ENCODE assay signal across 14 cellular contexts in the genomic region with DNA sequence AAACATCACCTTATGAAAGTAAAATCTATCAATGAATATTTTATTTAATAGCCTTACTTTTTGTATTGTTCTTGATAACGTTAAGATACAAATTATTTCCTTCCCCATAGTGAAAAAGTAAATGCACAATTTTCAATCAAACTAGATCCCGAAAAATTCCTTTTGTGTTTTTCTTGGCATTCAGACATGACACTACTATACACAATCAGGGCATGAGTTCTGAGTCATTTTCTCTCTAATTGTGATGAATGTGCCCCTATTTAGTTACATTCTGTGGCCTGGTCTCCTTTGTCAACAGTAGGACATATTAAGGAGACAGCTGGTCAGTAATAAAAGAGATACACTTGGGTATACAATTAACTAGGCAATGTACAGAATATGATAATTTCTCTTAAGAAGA. TPM values are rescaled to one million over a fixed set of nuclear protein-coding genes. Genes with fewer than 3 reads are reported as not detected.
DNase-seq lines count a peak whose midpoint lies in the region; ATAC-seq lines count a peak whose summit lies in the region.
"Had no signal": no experiment of that assay in that cellular context is flagged by ENCODE, and none has a peak within 500 bp of the region (broad histone marks: within the 10 kb centered on the region; RNA-seq: fewer than 3 reads in every experiment).

No MANE protein-coding gene starts in this region.

- H3K9me3 ChIP-seq in adipocyte (ENCODE audit: control insufficient read depth, low read length) (no peaks in the 10 kb centered on the region), muscle layer of duodenum (ENCODE audit: control insufficient read depth in 1 of 2, low read length in 2 of 2) (no peaks in the 10 kb centered on the region)

- peak overlapping the region; percentile 97 for H3K9ac ChIP-seq in adipocyte (ENCODE audit: low read length)

- H3K4me3 ChIP-seq in adipocyte (ENCODE audit: low read length) (peak overlapping the region; percentile 31), muscle layer of duodenum (ENCODE audit: low read depth in 1 of 2, low read length in 2 of 2) (no peak overlapping the region)
- H3K4me3 ChIP-seq: GM23338, SK-N-MC had no signal

- H3K4me1 ChIP-seq in adipocyte (ENCODE audit: control insufficient read depth, insufficient read depth, low read length) (peaks cover 100% of the 10 kb centered on the region), muscle layer of duodenum (ENCODE audit: control insufficient read depth in 1 of 2, insufficient read depth in 2 of 2, low read length in 2 of 2) (peaks cover 0 to 6% of the 10 kb centered on the region in 2 donors)

- DNase-seq in DMS 273 treated with DMSO at 0.1 percent for 48 hours (lab: John Stamatoyannopoulos, UW) (peak; percentile 86), NCI-H1694 (lab: John Stamatoyannopoulos, UW) (peak; percentile 89), adipocyte (ENCODE audit: low read depth) (peak; percentile 70), RKO (ENCODE audit: low spot score) (no peak)
- DNase-seq in activated naive CD4-positive, alpha-beta T cell treated with anti-CD3 and anti-CD28 coated beads, Interleukin-2, amount 50 U/mL, for 72 hours (ENCODE audit: low spot score in 2 of 2) = no peak
- DNase-seq: activated naive CD8-positive, alpha-beta T cell treated with anti-CD3 and anti-CD28 coated beads, Interleukin-2, amount 10 ng/mL, durations not matched to agents 7 days and 5 days; DMS79 treated with DMSO at 0.1 percent for 48 hours; NCI-H510A treated with DMSO at 0.1 percent for 48 hours had no signal

- H3K27me3 ChIP-seq in adipocyte (replicated peaks; ENCODE audit: control insufficient read depth, insufficient read depth, low read length) (no peaks in the 10 kb centered on the region), muscle layer of duodenum (ENCODE audit: low read depth, low read length) (no peaks in the 10 kb centered on the region)

- ATAC-seq in GM21367 (IDR thresholded peaks at IDR 0.05; ENCODE audit: unreplicated experiment) = no peak
- no peak for ATAC-seq in activated naive CD4-positive, alpha-beta T cell treated with anti-CD3 and anti-CD28 coated beads, Interleukin-2, amount 50 U/mL, for 72 hours
- no peak for ATAC-seq in HG02973 (IDR thresholded peaks at IDR 0.05; ENCODE audit: unreplicated experiment)
- ATAC-seq: GM23338 had no signal

- H3K9me3 Mint-ChIP-seq in activated naive CD4-positive, alpha-beta T cell treated with anti-CD3 and anti-CD28 coated beads, Interleukin-2, amount 50 U/mL, for 72 hours = no peaks in the 10 kb centered on the region
- H3K9me3 Mint-ChIP-seq: activated naive CD8-positive, alpha-beta T cell treated with anti-CD3 and anti-CD28 coated beads, Interleukin-2, amount 10 ng/mL, durations not matched to agents 7 days and 5 days; GM23338 had no signal

- H3K27ac Mint-ChIP-seq in activated naive CD4-positive, alpha-beta T cell treated with anti-CD3 and anti-CD28 coated beads, Interleukin-2, amount 50 U/mL, for 72 hours = no peak overlapping the region
- H3K27ac Mint-ChIP-seq: activated naive CD8-positive, alpha-beta T cell treated with anti-CD3 and anti-CD28 coated beads, Interleukin-2, amount 10 ng/mL, durations not matched to agents 7 days and 5 days had no signal

- no peaks in the 10 kb centered on the region for H3K36me3 Mint-ChIP-seq in activated naive CD4-positive, alpha-beta T cell treated with anti-CD3 and anti-CD28 coated beads, Interleukin-2, amount 50 U/mL, for 72 hours
- H3K36me3 Mint-ChIP-seq: activated naive CD8-positive, alpha-beta T cell treated with anti-CD3 and anti-CD28 coated beads, Interleukin-2, amount 10 ng/mL, durations not matched to agents 7 days and 5 days had no signal

- peak overlapping the region; percentile 21 for H3K27ac ChIP-seq in muscle layer of duodenum (ENCODE audit: low read length)
- H3K27ac ChIP-seq: HL-60, SK-N-MC had no signal

- H3K36me3 ChIP-seq in adipocyte (ENCODE audit: control insufficient read depth, insufficient read depth, low read length, severe bottlenecking) (peaks cover 100% of the 10 kb centered on the region), muscle layer of duodenum (ENCODE audit: control insufficient read depth in 1 of 2, insufficient read depth in 2 of 2, low read length in 2 of 2) (peaks cover 51 to 83% of the 10 kb centered on the region in 2 donors)

RNA-seq across cellular contexts. Expression of a gene that starts 19.8 kb away (rescaled TPM):
- not detected for total RNA-seq in activated naive CD4-positive, alpha-beta T cell treated with anti-CD3 and anti-CD28 coated beads, Interleukin-2, amount 50 U/mL, for 72 hours

Comparison
In these comparisons a context has a peak if more than half of its experiments do, and no peak if none do; other contexts are left out.
1. DNase-seq: peak in DMS 273 treated with DMSO at 0.1 percent for 48 hours (single experiment), NCI-H1694 (single experiment) and adipocyte (single experiment); none in activated naive CD4-positive, alpha-beta T cell treated with anti-CD3 and anti-CD28 coated beads, Interleukin-2, amount 50 U/mL, for 72 hours (0 of 2) and RKO (single experiment).